Comparison of ENCODE assay signal across 8 cellular contexts in the genomic region with DNA sequence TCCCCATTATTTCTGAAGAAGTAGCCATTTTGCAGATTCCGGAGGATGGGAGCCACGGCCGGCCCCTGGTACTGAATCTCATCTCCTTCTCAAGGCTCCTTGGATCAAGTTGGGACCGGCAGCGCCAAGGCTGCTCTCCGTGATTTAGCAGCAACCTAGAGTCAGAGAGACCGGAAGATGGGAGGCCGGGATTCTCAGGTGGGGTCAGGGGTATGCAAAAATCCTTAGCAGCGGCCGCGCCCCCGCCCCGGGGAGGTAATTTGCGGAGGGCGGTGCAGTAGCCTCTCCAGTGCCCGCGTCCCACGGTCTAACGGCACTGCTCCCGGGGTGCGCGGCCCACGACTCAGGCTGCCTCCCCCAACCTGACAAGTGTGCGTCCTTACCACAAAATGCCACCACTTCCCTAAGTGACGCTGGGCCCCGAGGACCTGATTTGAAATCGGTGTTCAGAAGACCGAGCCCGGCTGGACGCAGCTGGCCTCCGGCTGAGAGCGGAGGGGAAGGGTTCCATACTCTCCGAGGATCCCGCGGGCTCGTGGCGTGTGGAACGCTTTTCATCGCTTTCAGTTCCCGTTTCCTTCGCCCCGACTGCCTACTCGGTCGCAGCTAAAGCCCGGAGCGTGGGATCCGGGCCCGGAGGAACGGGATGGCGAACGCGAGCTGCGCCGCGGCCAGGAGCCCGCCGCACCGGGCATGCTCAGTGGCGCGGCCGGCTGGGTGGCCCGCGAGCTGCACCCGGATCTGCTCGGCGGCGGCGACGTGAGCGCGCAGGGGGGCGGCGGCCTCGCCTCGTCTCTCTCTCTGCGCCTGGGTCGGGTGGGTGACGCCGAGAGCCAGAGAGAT. TPM values are rescaled to one million over a fixed set of nuclear protein-coding genes. Genes with fewer than 3 reads are reported as not detected.
DNase-seq lines count a peak whose midpoint lies in the region; ATAC-seq and TF ChIP-seq lines count a peak whose summit lies in the region.

A gene with protein sequence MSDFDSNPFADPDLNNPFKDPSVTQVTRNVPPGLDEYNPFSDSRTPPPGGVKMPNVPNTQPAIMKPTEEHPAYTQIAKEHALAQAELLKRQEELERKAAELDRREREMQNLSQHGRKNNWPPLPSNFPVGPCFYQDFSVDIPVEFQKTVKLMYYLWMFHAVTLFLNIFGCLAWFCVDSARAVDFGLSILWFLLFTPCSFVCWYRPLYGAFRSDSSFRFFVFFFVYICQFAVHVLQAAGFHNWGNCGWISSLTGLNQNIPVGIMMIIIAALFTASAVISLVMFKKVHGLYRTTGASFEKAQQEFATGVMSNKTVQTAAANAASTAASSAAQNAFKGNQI (plus strand): TSS at position 787 of the 843 bp plus-strand sequence. CDS start 55 bp downstream, at position 842.

- no peaks in the 10 kb centered on the region for H3K27me3 ChIP-seq in mucosa of rectum (ENCODE audit: control insufficient read depth in 2 of 2, insufficient read depth in 2 of 2, low read length in 2 of 2)

- DNase-seq in DMS153 (lab: John Stamatoyannopoulos, UW) (peak; percentile 72), HuH-7.5 (ENCODE audit: low spot score) (peak; percentile 77), OCI-M1 (lab: John Stamatoyannopoulos, UW) (peak; percentile 95), activated T-cell treated with anti-CD3 and anti-CD28 coated beads for 4 hours (peak; percentile 89), epithelial cell of proximal tubule (ENCODE audit: low read depth) (peak; percentile 27)
- peak; percentile 96 for DNase-seq in stimulated activated CD8-positive, alpha-beta memory T cell treated with anti-CD3 and anti-CD28 coated beads, Interleukin-4, amount 100 ng/mL, for 48 hours

- H3K27ac ChIP-seq in mucosa of rectum (ENCODE audit: low read depth in 2 of 2, low read length in 2 of 2) = peak within 1 kb of the TSS; percentile 77 to 91

- peak within 1 kb of the TSS; percentile 83 for H3K4me3 ChIP-seq in epithelial cell of proximal tubule (ENCODE audit: low read depth, low read length)
- H3K4me3 ChIP-seq in mucosa of rectum (ENCODE audit: low read length in 2 of 2) = peak within 1 kb of the TSS; percentile 86 to 93

- peak; percentile 22 for TF ChIP-seq CTCF in epithelial cell of proximal tubule (conservative IDR thresholded peaks at IDR 0.05; ENCODE audit: low read depth, low read length)

- H3K9me3 ChIP-seq in mucosa of rectum (ENCODE audit: control insufficient read depth in 2 of 2, low read length in 2 of 2) = no peaks in the 10 kb centered on the region

- H3K9ac ChIP-seq in mucosa of rectum (ENCODE audit: low read depth in 1 of 2, low read length in 2 of 2) = peak within 1 kb of the TSS; percentile 89 to 97

- peaks cover 10 to 11% of the 10 kb centered on the region in 2 donors for H3K4me1 ChIP-seq in mucosa of rectum (ENCODE audit: control insufficient read depth in 2 of 2, insufficient read depth in 2 of 2, low read length in 2 of 2)

- peaks cover 3 to 5% of the 10 kb centered on the region in 2 donors for H3K36me3 ChIP-seq in mucosa of rectum (ENCODE audit: control insufficient read depth in 2 of 2, insufficient read depth in 2 of 2, low read length in 2 of 2)

- ATAC-seq in GM21526 (IDR thresholded peaks at IDR 0.05; ENCODE audit: low FRiP score, unreplicated experiment) = peak; percentile 78

RNA-seq across cellular contexts. Expression of the gene that starts here (rescaled TPM):
- total RNA-seq in epithelial cell of proximal tubule = 23.1 and 23.9 TPM in 2 replicates

Comparison
In these comparisons a context has a peak if more than half of its experiments do, and no peak if none do; other contexts are left out.
1. Peak in every context shown above with its lines: DNase-seq, ATAC-seq, H3K4me3 ChIP-seq and H3K27ac ChIP-seq.
2. DNase-seq: peak in every context shown above with its lines; median percentile 96 in stimulated activated CD8-positive, alpha-beta memory T cell treated with anti-CD3 and anti-CD28 coated beads, Interleukin-4, amount 100 ng/mL, for 48 hours; 95 in OCI-M1; 89 in activated T-cell treated with anti-CD3 and anti-CD28 coated beads for 4 hours; 77 in HuH-7.5; 72 in DMS153; 27 in epithelial cell of proximal tubule.